In genomic region chr5:34563951-34564705, GRCh38 we compare ENCODE assay signal across 12 cellular contexts.
DNase-seq lines count a peak whose midpoint lies in the region; ATAC-seq and TF ChIP-seq lines count a peak whose summit lies in the region.
"Had no signal": no experiment of that assay in that cellular context is flagged by ENCODE, and none has a peak within 500 bp of the region (broad histone marks: within the 10 kb centered on the region; RNA-seq: fewer than 3 reads in every experiment).

No MANE protein-coding gene starts in this region.

- peak overlapping the region; percentile 66 for H3K27ac Mint-ChIP-seq in nephron progenitor cell
- H3K27ac Mint-ChIP-seq: T-helper 1 cell treated with Interleukin-12 subunit alpha and Interleukin-12 subunit beta and Interleukin-4 antibody, amounts not matched to agents 30 μg/mL and 1 μg/mL, for 36 hours had no signal

- peaks cover 21% of the 10 kb centered on the region for H3K4me1 Mint-ChIP-seq in nephron progenitor cell

- 45 to 57% methylated on average over 21 of the region's 21 CpGs for WGBS in heart right ventricle, 2 donors
- WGBS in esophagus squamous epithelium, 2 donors = 56 to 74% methylated on average over 10 to 11 of the region's 21 CpGs

- ATAC-seq in heart right ventricle (peak; percentile 17 to 80 (median 52)), Right ventricle myocardium superior (ENCODE audit: poor library complexity) (no peak), HG02798 (IDR thresholded peaks at IDR 0.05; ENCODE audit: poor library complexity, unreplicated experiment) (no peak), HG02981 (IDR thresholded peaks at IDR 0.05; ENCODE audit: unreplicated experiment) (no peak), HG03025 (IDR thresholded peaks at IDR 0.05; ENCODE audit: low FRiP score, unreplicated experiment) (no peak)
- ATAC-seq: HCT116 had no signal

- TF ChIP-seq CTCF in heart right ventricle (IDR thresholded peaks at IDR 0.05) (no peak), esophagus squamous epithelium (IDR thresholded peaks at IDR 0.05) (no peak), nephron progenitor cell (IDR thresholded peaks at IDR 0.05) (no peak)

- TF ChIP-seq POLR2A in esophagus squamous epithelium (IDR thresholded peaks at IDR 0.05) = no peak

- peaks cover 0 to 21% (median 10%) of the 10 kb centered on the region in 9 donors for H3K4me1 ChIP-seq in heart right ventricle
- H3K4me1 ChIP-seq in esophagus squamous epithelium = peaks cover 0 to 9% (median 9%) of the 10 kb centered on the region in 3 donors

- H3K27me3 ChIP-seq in heart right ventricle = no peaks in the 10 kb centered on the region
- H3K27me3 ChIP-seq in esophagus squamous epithelium = no peaks in the 10 kb centered on the region

- H3K27me3 Mint-ChIP-seq in nephron progenitor cell (ENCODE audit: low read depth, poor library complexity) = peaks cover 14% of the 10 kb centered on the region

- H3K27ac ChIP-seq in heart right ventricle (peak overlapping the region in 7 of 10 donors; percentile 58 to 81 (median 62)), esophagus squamous epithelium (peak overlapping the region; percentile 31 to 67 (median 51))

- peak overlapping the region in 4 of 10 donors; percentile 7 to 16 (median 12) for H3K4me3 ChIP-seq in heart right ventricle
- H3K4me3 ChIP-seq in esophagus squamous epithelium = no peak overlapping the region

- no peaks in the 10 kb centered on the region for H3K36me3 Mint-ChIP-seq in nephron progenitor cell (ENCODE audit: low read depth)

- no peaks in the 10 kb centered on the region for H3K9me3 ChIP-seq in heart right ventricle
- H3K9me3 ChIP-seq in esophagus squamous epithelium = no peaks in the 10 kb centered on the region

- H3K9me3 Mint-ChIP-seq in nephron progenitor cell = no peaks in the 10 kb centered on the region
- H3K9me3 Mint-ChIP-seq: T-helper 1 cell treated with Interleukin-12 subunit alpha and Interleukin-12 subunit beta and Interleukin-4 antibody, amounts not matched to agents 30 μg/mL and 1 μg/mL, for 36 hours had no signal

- H3K36me3 ChIP-seq in heart right ventricle (no peaks in the 10 kb centered on the region), esophagus squamous epithelium (no peaks in the 10 kb centered on the region)

- no peak overlapping the region for H3K4me3 Mint-ChIP-seq in nephron progenitor cell
- H3K4me3 Mint-ChIP-seq: T-helper 1 cell treated with Interleukin-12 subunit alpha and Interleukin-12 subunit beta and Interleukin-4 antibody, amounts not matched to agents 30 μg/mL and 1 μg/mL, for 36 hours had no signal

- intact Hi-C loops in heart right ventricle (cut with DNase I) (no loop called here), Right ventricle myocardium superior (cut with DNase I) (no loop called here), esophagus squamous epithelium (cut with DNase I) (no loop called here)

- peak in 1 of 2 donors; percentile 20 for DNase-seq in heart right ventricle
- no peak for DNase-seq in Right ventricle myocardium superior
- no peak for DNase-seq in esophagus squamous epithelium (lab: John Stamatoyannopoulos, UW)
- peak; percentile 16 for DNase-seq in nephron progenitor cell
- DNase-seq in COLO668 (lab: John Stamatoyannopoulos, UW; ENCODE audit: unreplicated experiment) = no peak
- DNase-seq: NCI-H1105 treated with DMSO at 0.1 percent for 48 hours, small intestine had no signal

Comparison
In these comparisons a context has a peak if more than half of its experiments do, and no peak if none do; other contexts are left out.
1. ATAC-seq: peak in heart right ventricle (8 of 8); none in Right ventricle myocardium superior (single experiment), HG02798 (single experiment), HG02981 (single experiment) and HG03025 (single experiment).